In the genomic region with DNA sequence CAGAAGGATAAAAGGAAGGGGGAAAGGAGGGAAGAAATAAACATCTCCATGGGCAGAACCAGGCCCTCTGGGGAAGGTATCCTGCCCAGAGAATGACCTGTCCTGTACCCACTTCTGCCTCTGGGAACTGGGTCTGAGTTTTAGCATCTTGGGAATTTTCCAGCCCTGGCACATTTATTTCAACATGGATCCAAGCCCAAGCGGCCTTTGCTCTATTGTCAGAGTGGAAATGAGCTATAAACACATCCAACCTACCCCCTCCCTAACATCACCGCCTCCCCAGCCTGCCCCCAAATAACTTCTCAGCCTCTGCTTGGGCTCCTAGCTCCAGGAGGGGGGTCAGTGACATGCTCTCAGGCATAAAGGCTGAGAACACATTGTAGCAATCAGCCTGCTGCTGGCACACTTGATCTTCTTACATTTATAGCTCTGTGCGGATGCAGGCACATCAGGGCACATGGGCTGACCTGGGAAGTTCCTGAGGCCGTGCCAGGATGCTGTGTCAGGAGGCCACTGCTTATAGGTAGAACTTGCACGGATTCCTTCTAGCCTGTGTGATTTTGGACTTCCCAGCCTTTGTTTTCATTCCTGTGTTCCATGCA, we compare ENCODE assay signal across 21 cellular contexts. TPM values are rescaled to one million over a fixed set of nuclear protein-coding genes. Genes with fewer than 3 reads are reported as not detected.
DNase-seq lines count a peak whose midpoint lies in the region; ATAC-seq and TF ChIP-seq lines count a peak whose summit lies in the region.
"Had no signal": no experiment of that assay in that cellular context is flagged by ENCODE, and none has a peak within 500 bp of the region (broad histone marks: within the 10 kb centered on the region; RNA-seq: fewer than 3 reads in every experiment).

No MANE protein-coding gene starts in this region.

- no peak overlapping the region for H3K27ac Mint-ChIP-seq in activated CD8-positive, alpha-beta memory T cell treated with anti-CD3 and anti-CD28 coated beads, Interleukin-2, amount 10 ng/mL, durations not matched to agents 7 days and 5 days
- no peak overlapping the region for H3K27ac Mint-ChIP-seq in activated T-helper 1 cell treated with anti-CD3 and anti-CD28 coated beads, Interleukin-12 subunit alpha, Interleukin-12 subunit beta, Interleukin-2, Interleukin-4 antibody, amounts not matched to agents 30 ng/mL and 10 ng/mL and 1 ng/mL, durations not matched to agents 14 hours and 24 hours and 36 hours
- H3K27ac Mint-ChIP-seq: CD4-positive, CD25-positive, alpha-beta regulatory T cell; GM23338; H9 had no signal

- ATAC-seq in left ventricle myocardium superior, result peak; percentile 81
- no peak for ATAC-seq in HG03457 (IDR thresholded peaks at IDR 0.05; ENCODE audit: unreplicated experiment)
- no peak for ATAC-seq in activated CD8-positive, alpha-beta memory T cell treated with anti-CD3 and anti-CD28 coated beads, Interleukin-2, amount 10 ng/mL, durations not matched to agents 7 days and 5 days
- ATAC-seq: GM23338, SK-N-SH treated with all-trans-retinoic acid at 6 μM for 48 hours had no signal

- H3K4me3 ChIP-seq in left ventricle myocardium inferior, result no peak overlapping the region
- H3K4me3 ChIP-seq in esophagus muscularis mucosa, result no peak overlapping the region
- H3K4me3 ChIP-seq: BLaER1, GM23338, MG63, SJCRH30 had no signal

- WGBS in esophagus muscularis mucosa, result 66% methylated on average over 5 of the region's 5 CpGs

- H3K36me3 Mint-ChIP-seq in activated CD8-positive, alpha-beta memory T cell treated with anti-CD3 and anti-CD28 coated beads, Interleukin-2, amount 10 ng/mL, durations not matched to agents 7 days and 5 days, result no peaks in the 10 kb centered on the region
- H3K36me3 Mint-ChIP-seq in activated T-helper 1 cell treated with anti-CD3 and anti-CD28 coated beads, Interleukin-12 subunit alpha, Interleukin-12 subunit beta, Interleukin-2, Interleukin-4 antibody, amounts not matched to agents 30 ng/mL and 10 ng/mL and 1 ng/mL, durations not matched to agents 14 hours and 24 hours and 36 hours (ENCODE audit: low read depth), result no peaks in the 10 kb centered on the region
- H3K36me3 Mint-ChIP-seq: CD4-positive, CD25-positive, alpha-beta regulatory T cell had no signal

- no peaks in the 10 kb centered on the region for H3K36me3 ChIP-seq in left ventricle myocardium inferior
- no peaks in the 10 kb centered on the region for H3K36me3 ChIP-seq in esophagus muscularis mucosa
- H3K36me3 ChIP-seq: MG63, SJCRH30 had no signal

- H3K27me3 Mint-ChIP-seq in activated CD8-positive, alpha-beta memory T cell treated with anti-CD3 and anti-CD28 coated beads, Interleukin-2, amount 10 ng/mL, durations not matched to agents 7 days and 5 days, result peaks cover 31% of the 10 kb centered on the region
- peaks cover 19% of the 10 kb centered on the region for H3K27me3 Mint-ChIP-seq in activated T-helper 1 cell treated with anti-CD3 and anti-CD28 coated beads, Interleukin-12 subunit alpha, Interleukin-12 subunit beta, Interleukin-2, Interleukin-4 antibody, amounts not matched to agents 30 ng/mL and 10 ng/mL and 1 ng/mL, durations not matched to agents 14 hours and 24 hours and 36 hours (ENCODE audit: insufficient read depth)

- CTCF ChIA-PET in activated CD8-positive, alpha-beta memory T cell treated with anti-CD3 and anti-CD28 coated beads, Interleukin-2, amount 10 ng/mL, durations not matched to agents 7 days and 5 days (lab: Charles Lee), result no interaction called here

- TF ChIP-seq CTCF in left ventricle myocardium inferior (IDR thresholded peaks at IDR 0.05; ENCODE audit: borderline replicate concordance), result no peak
- no peak for TF ChIP-seq CTCF in esophagus muscularis mucosa (IDR thresholded peaks at IDR 0.05)

- no peak overlapping the region for H3K27ac ChIP-seq in left ventricle myocardium inferior (replicated peaks)
- H3K27ac ChIP-seq in esophagus muscularis mucosa (replicated peaks in 1 of 4), result no peak overlapping the region
- H3K27ac ChIP-seq: BLaER1, SJCRH30 had no signal

- no peak for TF ChIP-seq POLR2A in esophagus muscularis mucosa (IDR thresholded peaks at IDR 0.05; ENCODE audit: low read depth)

- H3K9me3 ChIP-seq in left ventricle myocardium inferior (replicated peaks) (no peaks in the 10 kb centered on the region), esophagus muscularis mucosa (no peaks in the 10 kb centered on the region)
- H3K9me3 ChIP-seq: MG63 had no signal

- H3K9me3 Mint-ChIP-seq in activated CD8-positive, alpha-beta memory T cell treated with anti-CD3 and anti-CD28 coated beads, Interleukin-2, amount 10 ng/mL, durations not matched to agents 7 days and 5 days (ENCODE audit: low read depth), result no peaks in the 10 kb centered on the region
- H3K9me3 Mint-ChIP-seq in activated T-helper 1 cell treated with anti-CD3 and anti-CD28 coated beads, Interleukin-12 subunit alpha, Interleukin-12 subunit beta, Interleukin-2, Interleukin-4 antibody, amounts not matched to agents 30 ng/mL and 10 ng/mL and 1 ng/mL, durations not matched to agents 14 hours and 24 hours and 36 hours, result no peaks in the 10 kb centered on the region
- H3K9me3 Mint-ChIP-seq: GM23338, H9 had no signal

- H3K4me1 ChIP-seq in left ventricle myocardium inferior (peaks cover 9% of the 10 kb centered on the region), esophagus muscularis mucosa (peaks cover 7 to 10% (median 9%) of the 10 kb centered on the region in 4 donors)
- H3K4me1 ChIP-seq: BLaER1, SJCRH30 had no signal

- TF ChIP-seq EP300 in esophagus muscularis mucosa (IDR thresholded peaks at IDR 0.05), result no peak

- DNase-seq in left ventricle myocardium superior (no peak), left ventricle myocardium inferior (no peak), G401 (ENCODE audit: low spot score) (peak; percentile 11), esophagus muscularis mucosa (ENCODE audit: extremely low spot score) (peak; percentile 70)
- DNase-seq in activated CD8-positive, alpha-beta memory T cell treated with anti-CD3 and anti-CD28 coated beads, Interleukin-2, amount 10 ng/mL, durations not matched to agents 7 days and 5 days, result no peak
- DNase-seq in activated T-helper 1 cell treated with anti-CD3 and anti-CD28 coated beads, Interleukin-12 subunit alpha, Interleukin-12 subunit beta, Interleukin-2, Interleukin-4 antibody, amounts not matched to agents 30 ng/mL and 10 ng/mL and 1 ng/mL, durations not matched to agents 14 hours and 24 hours and 36 hours (ENCODE audit: low spot score), result no peak
- DNase-seq: CD4-positive, CD25-positive, alpha-beta regulatory T cell; H9; KG1; MG63; NCI-H1105 treated with DMSO at 0.1 percent for 48 hours; NCI-H2029; NCI-H446; NCI-H524 treated with DMSO at 0.1 percent for 48 hours; NCI-H774; SJCRH30 had no signal

- H3K27me3 ChIP-seq in left ventricle myocardium inferior (ENCODE audit: low read depth) (peaks cover 56% of the 10 kb centered on the region), esophagus muscularis mucosa (peaks cover 0 to 45% (median 4%) of the 10 kb centered on the region in 4 donors)
- H3K27me3 ChIP-seq: MG63, SJCRH30 had no signal

- in situ Hi-C loops in G401 (cut with HindIII; ENCODE audit: low sequenced_read_pairs), result no loop called here

- H3K4me3 Mint-ChIP-seq in activated CD8-positive, alpha-beta memory T cell treated with anti-CD3 and anti-CD28 coated beads, Interleukin-2, amount 10 ng/mL, durations not matched to agents 7 days and 5 days, result no peak overlapping the region
- no peak overlapping the region for H3K4me3 Mint-ChIP-seq in activated T-helper 1 cell treated with anti-CD3 and anti-CD28 coated beads, Interleukin-12 subunit alpha, Interleukin-12 subunit beta, Interleukin-2, Interleukin-4 antibody, amounts not matched to agents 30 ng/mL and 10 ng/mL and 1 ng/mL, durations not matched to agents 14 hours and 24 hours and 36 hours
- H3K4me3 Mint-ChIP-seq: CD4-positive, CD25-positive, alpha-beta regulatory T cell; GM23338; H9 had no signal

- peaks cover 6% of the 10 kb centered on the region for H3K4me1 Mint-ChIP-seq in activated CD8-positive, alpha-beta memory T cell treated with anti-CD3 and anti-CD28 coated beads, Interleukin-2, amount 10 ng/mL, durations not matched to agents 7 days and 5 days
- H3K4me1 Mint-ChIP-seq in activated T-helper 1 cell treated with anti-CD3 and anti-CD28 coated beads, Interleukin-12 subunit alpha, Interleukin-12 subunit beta, Interleukin-2, Interleukin-4 antibody, amounts not matched to agents 30 ng/mL and 10 ng/mL and 1 ng/mL, durations not matched to agents 14 hours and 24 hours and 36 hours (ENCODE audit: low read depth), result peaks cover 8% of the 10 kb centered on the region

- intact Hi-C loops in left ventricle myocardium superior (cut with micrococcal nuclease), result no loop called here
- intact Hi-C loops in left ventricle myocardium inferior (cut with micrococcal nuclease), result no loop called here
- intact Hi-C loops in esophagus muscularis mucosa (cut with DNase I), result no loop called here
- intact Hi-C loops in activated T-helper 1 cell treated with anti-CD3 and anti-CD28 coated beads, Interleukin-12 subunit alpha, Interleukin-12 subunit beta, Interleukin-2, Interleukin-4 antibody, amounts not matched to agents 30 ng/mL and 10 ng/mL and 1 ng/mL, durations not matched to agents 14 hours and 24 hours and 36 hours (cut with micrococcal nuclease), result no loop called here

RNA-seq across cellular contexts. Expression of a gene that starts 4.6 kb away (rescaled TPM):
- 0.20 TPM for total RNA-seq in left ventricle myocardium superior
- total RNA-seq in left ventricle myocardium inferior, result 0.14 TPM
- total RNA-seq in G401 (2014; rRNA removed; shearing (Covaris generic)), result 0.43 and 1.1 TPM in 2 replicates
- total RNA-seq in esophagus muscularis mucosa, result 1 to 10 TPM in 2 of 4 donors, under 1 TPM in 2; 0.42 to 3.6 (median 1.6) TPM
- 1 to 10 TPM; 1.3 to 1.4 TPM for total RNA-seq in activated CD8-positive, alpha-beta memory T cell treated with anti-CD3 and anti-CD28 coated beads, Interleukin-2, amount 10 ng/mL, durations not matched to agents 7 days and 5 days
- 1.0 and 1.2 TPM in 2 replicates for total RNA-seq in activated T-helper 1 cell treated with anti-CD3 and anti-CD28 coated beads, Interleukin-12 subunit alpha, Interleukin-12 subunit beta, Interleukin-2, Interleukin-4 antibody, amounts not matched to agents 30 ng/mL and 10 ng/mL and 1 ng/mL, durations not matched to agents 14 hours and 24 hours and 36 hours

RNA-seq across cellular contexts. Expression of a gene that starts 40.4 kb away (rescaled TPM):
- total RNA-seq in left ventricle myocardium superior (28.2 TPM), left ventricle myocardium inferior (31.6 TPM), esophagus muscularis mucosa (not detected)
- total RNA-seq in G401 (2014; rRNA removed; shearing (Covaris generic)), result not detected in 2 replicates
- total RNA-seq in activated CD8-positive, alpha-beta memory T cell treated with anti-CD3 and anti-CD28 coated beads, Interleukin-2, amount 10 ng/mL, durations not matched to agents 7 days and 5 days, result not detected
- total RNA-seq in activated T-helper 1 cell treated with anti-CD3 and anti-CD28 coated beads, Interleukin-12 subunit alpha, Interleukin-12 subunit beta, Interleukin-2, Interleukin-4 antibody, amounts not matched to agents 30 ng/mL and 10 ng/mL and 1 ng/mL, durations not matched to agents 14 hours and 24 hours and 36 hours, result not detected in 2 replicates
- total RNA-seq: A673; CD4-positive, CD25-positive, alpha-beta regulatory T cell; GM23338; H9 had no signal

Comparison
In these comparisons a context has a peak if more than half of its experiments do, and no peak if none do; other contexts are left out.
1. DNase-seq: peak in G401 (single experiment) and esophagus muscularis mucosa (single experiment); none in left ventricle myocardium superior (single experiment), left ventricle myocardium inferior (single experiment), activated CD8-positive, alpha-beta memory T cell treated with anti-CD3 and anti-CD28 coated beads, Interleukin-2, amount 10 ng/mL, durations not matched to agents 7 days and 5 days (single experiment) and activated T-helper 1 cell treated with anti-CD3 and anti-CD28 coated beads, Interleukin-12 subunit alpha, Interleukin-12 subunit beta, Interleukin-2, Interleukin-4 antibody, amounts not matched to agents 30 ng/mL and 10 ng/mL and 1 ng/mL, durations not matched to agents 14 hours and 24 hours and 36 hours (single experiment).
2. RNA of a gene that starts 40.4 kb away (total RNA-seq): 31.6 TPM in left ventricle myocardium inferior (single experiment) and 28.2 TPM in left ventricle myocardium superior (single experiment); not detected in esophagus muscularis mucosa, not detected in G401, not detected in activated CD8-positive, alpha-beta memory T cell treated with anti-CD3 and anti-CD28 coated beads, Interleukin-2, amount 10 ng/mL, durations not matched to agents 7 days and 5 days and not detected in activated T-helper 1 cell treated with anti-CD3 and anti-CD28 coated beads, Interleukin-12 subunit alpha, Interleukin-12 subunit beta, Interleukin-2, Interleukin-4 antibody, amounts not matched to agents 30 ng/mL and 10 ng/mL and 1 ng/mL, durations not matched to agents 14 hours and 24 hours and 36 hours; every median in the first group is over 10 times any median in the second.